ENCODE assay signal across 1 cellular context in the genomic region with DNA sequence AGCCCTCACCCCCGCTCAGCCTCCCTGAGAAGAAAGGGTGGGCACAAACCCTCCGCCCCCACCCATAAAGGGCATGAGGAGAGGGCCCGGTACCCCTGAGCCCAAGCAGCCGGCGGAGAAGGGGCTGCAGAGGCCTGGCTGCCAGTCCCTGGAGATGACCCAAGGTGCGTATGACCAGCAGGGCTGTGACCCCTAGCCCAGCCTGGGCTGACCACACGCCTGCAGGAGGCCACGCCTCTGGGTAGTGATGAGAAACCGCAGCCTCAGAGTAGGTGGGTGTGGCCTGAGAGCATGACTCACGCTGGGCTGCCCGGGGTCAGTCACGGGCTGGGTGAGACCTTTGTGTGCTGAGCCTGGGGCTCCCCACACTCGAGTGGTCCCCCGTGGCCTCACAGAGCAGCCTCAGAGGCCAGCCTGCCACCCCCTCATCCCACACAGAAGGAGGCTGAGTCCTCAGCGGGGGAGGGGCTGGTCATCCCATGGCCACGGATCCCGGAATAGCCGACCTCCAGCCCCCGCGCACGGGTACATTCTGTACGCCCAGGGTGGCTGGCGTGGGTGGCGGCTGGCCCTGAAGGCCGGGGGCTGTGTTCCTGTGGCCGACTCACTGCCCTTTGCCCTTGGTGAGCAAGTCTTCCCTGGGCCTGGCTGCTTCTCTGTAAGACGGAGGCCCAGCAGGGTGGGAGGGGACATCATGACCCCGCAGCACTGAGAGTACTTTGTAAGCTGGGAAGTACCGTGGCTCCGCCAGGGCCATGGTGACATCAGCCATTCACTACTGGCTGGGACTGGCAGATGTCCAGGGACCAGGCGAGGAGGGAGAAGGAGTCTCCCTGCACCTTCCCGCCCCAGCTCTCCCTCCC.
TF ChIP-seq lines count a peak whose summit lies in the region.

No MANE protein-coding gene starts in this region.

TF ChIP-seq in HepG2, 621 proteins besides CTCF, POLR2A, EP300 and RAD21 (continued from another document and continues in another):
- TF ChIP-seq, protein P1, sequence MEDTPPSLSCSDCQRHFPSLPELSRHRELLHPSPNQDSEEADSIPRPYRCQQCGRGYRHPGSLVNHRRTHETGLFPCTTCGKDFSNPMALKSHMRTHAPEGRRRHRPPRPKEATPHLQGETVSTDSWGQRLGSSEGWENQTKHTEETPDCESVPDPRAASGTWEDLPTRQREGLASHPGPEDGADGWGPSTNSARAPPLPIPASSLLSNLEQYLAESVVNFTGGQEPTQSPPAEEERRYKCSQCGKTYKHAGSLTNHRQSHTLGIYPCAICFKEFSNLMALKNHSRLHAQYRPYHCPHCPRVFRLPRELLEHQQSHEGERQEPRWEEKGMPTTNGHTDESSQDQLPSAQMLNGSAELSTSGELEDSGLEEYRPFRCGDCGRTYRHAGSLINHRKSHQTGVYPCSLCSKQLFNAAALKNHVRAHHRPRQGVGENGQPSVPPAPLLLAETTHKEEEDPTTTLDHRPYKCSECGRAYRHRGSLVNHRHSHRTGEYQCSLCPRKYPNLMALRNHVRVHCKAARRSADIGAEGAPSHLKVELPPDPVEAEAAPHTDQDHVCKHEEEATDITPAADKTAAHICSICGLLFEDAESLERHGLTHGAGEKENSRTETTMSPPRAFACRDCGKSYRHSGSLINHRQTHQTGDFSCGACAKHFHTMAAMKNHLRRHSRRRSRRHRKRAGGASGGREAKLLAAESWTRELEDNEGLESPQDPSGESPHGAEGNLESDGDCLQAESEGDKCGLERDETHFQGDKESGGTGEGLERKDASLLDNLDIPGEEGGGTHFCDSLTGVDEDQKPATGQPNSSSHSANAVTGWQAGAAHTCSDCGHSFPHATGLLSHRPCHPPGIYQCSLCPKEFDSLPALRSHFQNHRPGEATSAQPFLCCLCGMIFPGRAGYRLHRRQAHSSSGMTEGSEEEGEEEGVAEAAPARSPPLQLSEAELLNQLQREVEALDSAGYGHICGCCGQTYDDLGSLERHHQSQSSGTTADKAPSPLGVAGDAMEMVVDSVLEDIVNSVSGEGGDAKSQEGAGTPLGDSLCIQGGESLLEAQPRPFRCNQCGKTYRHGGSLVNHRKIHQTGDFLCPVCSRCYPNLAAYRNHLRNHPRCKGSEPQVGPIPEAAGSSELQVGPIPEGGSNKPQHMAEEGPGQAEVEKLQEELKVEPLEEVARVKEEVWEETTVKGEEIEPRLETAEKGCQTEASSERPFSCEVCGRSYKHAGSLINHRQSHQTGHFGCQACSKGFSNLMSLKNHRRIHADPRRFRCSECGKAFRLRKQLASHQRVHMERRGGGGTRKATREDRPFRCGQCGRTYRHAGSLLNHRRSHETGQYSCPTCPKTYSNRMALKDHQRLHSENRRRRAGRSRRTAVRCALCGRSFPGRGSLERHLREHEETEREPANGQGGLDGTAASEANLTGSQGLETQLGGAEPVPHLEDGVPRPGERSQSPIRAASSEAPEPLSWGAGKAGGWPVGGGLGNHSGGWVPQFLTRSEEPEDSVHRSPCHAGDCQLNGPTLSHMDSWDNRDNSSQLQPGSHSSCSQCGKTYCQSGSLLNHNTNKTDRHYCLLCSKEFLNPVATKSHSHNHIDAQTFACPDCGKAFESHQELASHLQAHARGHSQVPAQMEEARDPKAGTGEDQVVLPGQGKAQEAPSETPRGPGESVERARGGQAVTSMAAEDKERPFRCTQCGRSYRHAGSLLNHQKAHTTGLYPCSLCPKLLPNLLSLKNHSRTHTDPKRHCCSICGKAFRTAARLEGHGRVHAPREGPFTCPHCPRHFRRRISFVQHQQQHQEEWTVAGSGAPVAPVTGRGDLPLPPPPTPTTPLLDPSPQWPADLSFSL (CRISPR knock-in tag; IDR thresholded peaks at IDR 0.05) = no peak
- TF ChIP-seq NONO (IDR thresholded peaks at IDR 0.05) = no peak
- TF ChIP-seq NONO (CRISPR knock-in tag; conservative IDR thresholded peaks at IDR 0.05) = peak; percentile 48; the same call in 1 of the 2 replicates
- TF ChIP-seq ZBTB3 (CRISPR knock-in tag; IDR thresholded peaks at IDR 0.05; ENCODE audit: borderline replicate concordance, low read depth) = no peak
- peak; percentile 65; the same call in 1 of the 2 replicates for TF ChIP-seq RFXANK (CRISPR knock-in tag; IDR thresholded peaks at IDR 0.05)
- 0 out of 2 replicates have a peak, but pooled peaks have one; percentile 65 for TF ChIP-seq FUBP1 (CRISPR knock-in tag; IDR thresholded peaks at IDR 0.05; ENCODE audit: borderline replicate concordance)
- no peak for TF ChIP-seq ZNF703 (CRISPR knock-in tag; IDR thresholded peaks at IDR 0.05; ENCODE audit: borderline replicate concordance)
- no peak for TF ChIP-seq PRMT3 (CRISPR knock-in tag; IDR thresholded peaks at IDR 0.05; ENCODE audit: borderline replicate concordance, low read depth)
- no peak for TF ChIP-seq RFX1 (IDR thresholded peaks at IDR 0.05)
- no peak for TF ChIP-seq HOXA5 (CRISPR knock-in tag; IDR thresholded peaks at IDR 0.05)
- TF ChIP-seq CREM (IDR thresholded peaks at IDR 0.05) = peak; percentile 54; the same call in 1 of the 2 replicates
- no peak for TF ChIP-seq CREM (CRISPR knock-in tag; IDR thresholded peaks at IDR 0.05)
- TF ChIP-seq GLMP (CRISPR knock-in tag; IDR thresholded peaks at IDR 0.05; ENCODE audit: borderline replicate concordance) = no peak
- 0 out of 2 replicates have a peak, but pooled peaks have one; percentile 12 for TF ChIP-seq TBX3 (IDR thresholded peaks at IDR 0.05; ENCODE audit: borderline replicate concordance)
- TF ChIP-seq ZNF75D (CRISPR knock-in tag; IDR thresholded peaks at IDR 0.05; ENCODE audit: borderline replicate concordance) = no peak
- TF ChIP-seq ZNF768 (CRISPR knock-in tag; IDR thresholded peaks at IDR 0.05) = peak; percentile 67
- peak; percentile 32; the same call in 1 of the 2 replicates for TF ChIP-seq SOX13 (IDR thresholded peaks at IDR 0.05)
- peak in 1 of 2 experiments; percentile 50; a peak in 1 of 4 replicates for TF ChIP-seq SOX13 (CRISPR knock-in tag; conservative IDR thresholded peaks at IDR 0.05 in 1 of 2, IDR thresholded peaks at IDR 0.05 in 1 of 2)
- TF ChIP-seq ZNF292 (CRISPR knock-in tag; IDR thresholded peaks at IDR 0.05; ENCODE audit: borderline replicate concordance, low read depth) = peak; percentile 89
- peak; percentile 61 for TF ChIP-seq CHD2 (IDR thresholded peaks at IDR 0.05; ENCODE audit: low read depth, low read length)
- TF ChIP-seq, protein P2, sequence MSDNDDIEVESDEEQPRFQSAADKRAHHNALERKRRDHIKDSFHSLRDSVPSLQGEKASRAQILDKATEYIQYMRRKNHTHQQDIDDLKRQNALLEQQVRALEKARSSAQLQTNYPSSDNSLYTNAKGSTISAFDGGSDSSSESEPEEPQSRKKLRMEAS (IDR thresholded peaks at IDR 0.05) = peak; percentile 64
- peak; percentile 92 for TF ChIP-seq ZNF318 (CRISPR knock-in tag; IDR thresholded peaks at IDR 0.05)
- TF ChIP-seq, protein P3, sequence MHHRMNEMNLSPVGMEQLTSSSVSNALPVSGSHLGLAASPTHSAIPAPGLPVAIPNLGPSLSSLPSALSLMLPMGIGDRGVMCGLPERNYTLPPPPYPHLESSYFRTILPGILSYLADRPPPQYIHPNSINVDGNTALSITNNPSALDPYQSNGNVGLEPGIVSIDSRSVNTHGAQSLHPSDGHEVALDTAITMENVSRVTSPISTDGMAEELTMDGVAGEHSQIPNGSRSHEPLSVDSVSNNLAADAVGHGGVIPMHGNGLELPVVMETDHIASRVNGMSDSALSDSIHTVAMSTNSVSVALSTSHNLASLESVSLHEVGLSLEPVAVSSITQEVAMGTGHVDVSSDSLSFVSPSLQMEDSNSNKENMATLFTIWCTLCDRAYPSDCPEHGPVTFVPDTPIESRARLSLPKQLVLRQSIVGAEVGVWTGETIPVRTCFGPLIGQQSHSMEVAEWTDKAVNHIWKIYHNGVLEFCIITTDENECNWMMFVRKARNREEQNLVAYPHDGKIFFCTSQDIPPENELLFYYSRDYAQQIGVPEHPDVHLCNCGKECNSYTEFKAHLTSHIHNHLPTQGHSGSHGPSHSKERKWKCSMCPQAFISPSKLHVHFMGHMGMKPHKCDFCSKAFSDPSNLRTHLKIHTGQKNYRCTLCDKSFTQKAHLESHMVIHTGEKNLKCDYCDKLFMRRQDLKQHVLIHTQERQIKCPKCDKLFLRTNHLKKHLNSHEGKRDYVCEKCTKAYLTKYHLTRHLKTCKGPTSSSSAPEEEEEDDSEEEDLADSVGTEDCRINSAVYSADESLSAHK (CRISPR knock-in tag; IDR thresholded peaks at IDR 0.05; ENCODE audit: borderline replicate concordance) = no peak
- TF ChIP-seq JUN (CRISPR knock-in tag; IDR thresholded peaks at IDR 0.05) = peak; percentile 79
- no peak; the same call in 1 of the 2 replicates for TF ChIP-seq ISL2 (CRISPR knock-in tag; IDR thresholded peaks at IDR 0.05)
